Comparison of ENCODE assay signal across 8 cellular contexts in the genomic region with DNA sequence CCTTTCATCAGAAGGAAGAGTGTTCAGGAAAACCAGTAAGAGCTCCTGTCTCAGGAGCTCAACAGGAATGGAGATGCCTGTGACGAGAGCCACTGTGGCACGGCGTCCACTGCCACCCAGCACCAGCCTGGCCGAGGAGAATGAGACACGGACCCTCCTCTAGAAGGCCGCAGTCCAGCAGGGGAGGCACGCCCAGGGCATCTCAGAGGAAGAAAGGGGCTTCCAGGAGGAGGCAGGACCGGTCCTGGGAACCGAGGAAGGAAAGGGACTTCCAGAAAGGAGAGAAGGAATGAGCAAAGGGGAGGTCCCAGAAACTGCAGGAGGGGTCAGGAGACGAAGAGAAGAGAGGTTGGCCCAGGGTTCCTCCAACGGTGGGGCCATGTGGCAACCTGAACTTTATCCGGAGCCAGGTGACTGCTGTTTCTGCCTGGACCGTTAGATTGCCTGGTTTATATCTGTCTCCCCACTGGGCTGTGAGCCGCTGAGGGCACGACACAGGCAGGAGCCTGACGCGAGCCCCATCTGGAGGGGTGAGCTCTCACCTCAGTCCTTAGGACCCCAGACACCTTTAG. TPM values are rescaled to one million over a fixed set of nuclear protein-coding genes. Genes with fewer than 3 reads are reported as not detected.
A peak's percentile ranks its signal among the peaks of the same experiment; 100 is the strongest.
DNase-seq lines count a peak whose midpoint lies in the region; ATAC-seq, FAIRE-seq and TF ChIP-seq lines count a peak whose summit lies in the region.

No MANE protein-coding gene starts in this region.

- FAIRE-seq in RCC 7860 (lab: Jason Lieb, UNC): no peak

- H3K27me3 ChIP-seq in right lobe of liver: no peaks in the 10 kb centered on the region

- peak overlapping the region; percentile 92 for H3K27ac Mint-ChIP-seq in activated CD4-positive, alpha-beta T cell treated with anti-CD3 and anti-CD28 coated beads, Interleukin-2, amount 10 ng/mL, durations not matched to agents 24 days and 14 days
- peak overlapping the region; percentile 53 to 61 for H3K27ac Mint-ChIP-seq in activated naive CD4-positive, alpha-beta T cell treated with anti-CD3 and anti-CD28 coated beads, Interleukin-2, amount 50 U/mL, for 72 hours

- no peaks in the 10 kb centered on the region for H3K9me3 Mint-ChIP-seq in activated CD4-positive, alpha-beta T cell treated with anti-CD3 and anti-CD28 coated beads, Interleukin-2, amount 10 ng/mL, durations not matched to agents 24 days and 14 days
- no peaks in the 10 kb centered on the region for H3K9me3 Mint-ChIP-seq in activated naive CD4-positive, alpha-beta T cell treated with anti-CD3 and anti-CD28 coated beads, Interleukin-2, amount 50 U/mL, for 72 hours

- TF ChIP-seq CTCF in right lobe of liver (IDR thresholded peaks at IDR 0.05): no peak

- peaks cover 4% of the 10 kb centered on the region for H3K27me3 Mint-ChIP-seq in activated CD4-positive, alpha-beta T cell treated with anti-CD3 and anti-CD28 coated beads, Interleukin-2, amount 10 ng/mL, durations not matched to agents 24 days and 14 days

- peaks cover 0 to 9% (median 0%) of the 10 kb centered on the region in 4 donors for H3K4me1 ChIP-seq in right lobe of liver

- no peak for TF ChIP-seq POLR2A in right lobe of liver (IDR thresholded peaks at IDR 0.05)

- peak; percentile 79 for DNase-seq in activated CD4-positive, alpha-beta T cell treated with anti-CD3 and anti-CD28 coated beads, Interleukin-2, amount 10 ng/mL, durations not matched to agents 24 days and 14 days
- DNase-seq in activated CD4-positive, alpha-beta T cell treated with anti-CD3 and anti-CD28 coated beads, Interleukin-2, amount 50 U/mL, for 4 hours: no peak
- peak in 1 of 2 donors; percentile 55 for DNase-seq in activated naive CD4-positive, alpha-beta T cell treated with anti-CD3 and anti-CD28 coated beads, Interleukin-2, amount 50 U/mL, for 72 hours (ENCODE audit: low spot score in 2 of 2)
- DNase-seq in right lobe of liver: peak in 2 of 3 donors; percentile 36 to 48
- DNase-seq in RCC 7860 (ENCODE audit: low spot score): no peak
- DNase-seq in ecto neural progenitor cell (ENCODE audit: low spot score): no peak
- DNase-seq in NCI-H1436 (lab: John Stamatoyannopoulos, UW): no peak

- H3K4me3 Mint-ChIP-seq in activated CD4-positive, alpha-beta T cell treated with anti-CD3 and anti-CD28 coated beads, Interleukin-2, amount 10 ng/mL, durations not matched to agents 24 days and 14 days: peak overlapping the region; percentile 88

- peaks cover 46% of the 10 kb centered on the region for H3K4me1 Mint-ChIP-seq in activated CD4-positive, alpha-beta T cell treated with anti-CD3 and anti-CD28 coated beads, Interleukin-2, amount 10 ng/mL, durations not matched to agents 24 days and 14 days

- peak; percentile 32 for ATAC-seq in HG03354 (IDR thresholded peaks at IDR 0.05; ENCODE audit: poor library complexity, severe bottlenecking, unreplicated experiment)
- peak in 1 of 2 donors; percentile 52 for ATAC-seq in activated naive CD4-positive, alpha-beta T cell treated with anti-CD3 and anti-CD28 coated beads, Interleukin-2, amount 50 U/mL, for 72 hours
- peak; percentile 47 to 68 (median 60) for ATAC-seq in right lobe of liver

- peak overlapping the region; percentile 29 to 49 (median 43) for H3K4me3 ChIP-seq in right lobe of liver

- WGBS in right lobe of liver (ENCODE audit: insufficient coverage, low coverage, low lambda C conversion rate, missing lambda C conversion rate): 27% methylated on average over 14 of the region's 17 CpGs

- no peak overlapping the region for H3K27ac ChIP-seq in right lobe of liver

- H3K36me3 Mint-ChIP-seq in activated CD4-positive, alpha-beta T cell treated with anti-CD3 and anti-CD28 coated beads, Interleukin-2, amount 10 ng/mL, durations not matched to agents 24 days and 14 days (ENCODE audit: low read depth): no peaks in the 10 kb centered on the region
- no peaks in the 10 kb centered on the region for H3K36me3 Mint-ChIP-seq in activated naive CD4-positive, alpha-beta T cell treated with anti-CD3 and anti-CD28 coated beads, Interleukin-2, amount 50 U/mL, for 72 hours

- no peaks in the 10 kb centered on the region for H3K36me3 ChIP-seq in right lobe of liver

- H3K9me3 ChIP-seq in right lobe of liver: no peaks in the 10 kb centered on the region

- intact Hi-C loops in activated CD4-positive, alpha-beta T cell treated with anti-CD3 and anti-CD28 coated beads, Interleukin-2, amount 10 ng/mL, durations not matched to agents 24 days and 14 days (cut with micrococcal nuclease): loop anchor here (1.0 to 10.0 kb wide), 5 partner anchors 56 to 773 kb away; partner anchors contain the start of genes DSTN, MGME1 and SNX5
- intact Hi-C loops in right lobe of liver (cut with DNase I): no loop called here

RNA-seq across cellular contexts. Expression of gene BFSP1, which starts 26.8 kb away (rescaled TPM):
- 0.33 and 0.43 TPM in 2 replicates for total RNA-seq in activated CD4-positive, alpha-beta T cell treated with anti-CD3 and anti-CD28 coated beads, Interleukin-2, amount 10 ng/mL, durations not matched to agents 24 days and 14 days
- total RNA-seq in activated naive CD4-positive, alpha-beta T cell treated with anti-CD3 and anti-CD28 coated beads, Interleukin-2, amount 50 U/mL, for 72 hours: under 1 TPM in 1 of 2 donors, not detected in 1; 0.16 TPM
- under 1 TPM; 0.16 to 0.68 (median 0.25) TPM for total RNA-seq in right lobe of liver

Comparison
In these comparisons a context has a peak if more than half of its experiments do, and no peak if none do; other contexts are left out.
1. DNase-seq: peak in activated CD4-positive, alpha-beta T cell treated with anti-CD3 and anti-CD28 coated beads, Interleukin-2, amount 10 ng/mL, durations not matched to agents 24 days and 14 days (single experiment) and right lobe of liver (2 of 3); none in activated CD4-positive, alpha-beta T cell treated with anti-CD3 and anti-CD28 coated beads, Interleukin-2, amount 50 U/mL, for 4 hours (0 of 2), RCC 7860 (single experiment), ecto neural progenitor cell (single experiment) and NCI-H1436 (single experiment).